Comparison of ENCODE assay signal across 28 cellular contexts in the genomic region with DNA sequence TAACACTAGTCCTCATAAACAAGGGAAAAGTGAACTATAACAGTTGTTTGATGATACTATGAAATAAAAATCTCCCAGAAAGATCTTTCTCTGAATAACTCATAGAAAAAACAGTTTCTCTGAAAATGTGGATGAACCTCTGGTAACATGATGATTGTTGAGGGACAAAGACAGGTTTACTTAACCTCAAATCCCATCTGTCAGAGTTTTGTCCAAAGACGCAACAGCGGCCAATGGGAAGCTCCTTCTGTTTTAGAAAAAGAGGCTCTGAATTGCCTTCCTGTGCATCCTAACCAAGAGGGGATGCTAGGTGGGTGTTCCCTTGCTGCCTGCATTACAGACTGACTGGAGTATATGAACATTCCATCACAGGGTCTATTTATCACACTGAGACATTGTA. TPM values are rescaled to one million over a fixed set of nuclear protein-coding genes. Genes with fewer than 3 reads are reported as not detected.
DNase-seq lines count a peak whose midpoint lies in the region; ATAC-seq and TF ChIP-seq lines count a peak whose summit lies in the region.
"Had no signal": no experiment of that assay in that cellular context is flagged by ENCODE, and none has a peak within 500 bp of the region (broad histone marks: within the 10 kb centered on the region; RNA-seq: fewer than 3 reads in every experiment).

No MANE protein-coding gene starts in this region.

- H3K79me2 ChIP-seq in smooth muscle cell (ENCODE audit: low read depth): no peaks in the 10 kb centered on the region
- H3K79me2 ChIP-seq: hepatocyte had no signal

- no peaks in the 10 kb centered on the region for H3K36me3 ChIP-seq in adipocyte (ENCODE audit: control insufficient read depth, insufficient read depth, low read length, severe bottlenecking)
- no peaks in the 10 kb centered on the region for H3K36me3 ChIP-seq in smooth muscle cell (ENCODE audit: low read depth)
- H3K36me3 ChIP-seq: BLaER1, gastrocnemius medialis, stomach, tibial artery had no signal

- peaks cover 14% of the 10 kb centered on the region for H3K27me3 Mint-ChIP-seq in Calu3 (ENCODE audit: unreplicated experiment)

- H3K4me1 ChIP-seq in adipocyte (ENCODE audit: control insufficient read depth, insufficient read depth, low read length): peaks cover 46% of the 10 kb centered on the region
- peaks cover 13% of the 10 kb centered on the region for H3K4me1 ChIP-seq in smooth muscle cell (ENCODE audit: low read depth)

- intact Hi-C loops in Calu3 (cut with micrococcal nuclease; ENCODE audit: unreplicated experiment) (no loop called here), sciatic nerve (cut with DNase I) (no loop called here)

- H3K9me3 Mint-ChIP-seq in Calu3 (ENCODE audit: low read depth, unreplicated experiment): no peaks in the 10 kb centered on the region
- H3K9me3 Mint-ChIP-seq: activated CD4-positive, alpha-beta memory T cell treated with anti-CD3 and anti-CD28 coated beads for 36 hours; nephron progenitor cell had no signal

- DNase-seq in Calu3 (no peak), adipocyte (ENCODE audit: low read depth) (no peak), left kidney (ENCODE audit: low read depth, low spot score) (peak; percentile 23), smooth muscle cell (lab: John Stamatoyannopoulos, UW; ENCODE audit: unreplicated experiment) (no peak), ACHN (no peak), sciatic nerve (ENCODE audit: low spot score) (no peak), COLO829 (ENCODE audit: low spot score) (no peak)
- DNase-seq: activated CD4-positive, alpha-beta memory T cell treated with anti-CD3 and anti-CD28 coated beads for 36 hours; activated effector memory CD4-positive, alpha-beta T cell treated with Interleukin-2 at 50 U/mL for 16 hours; activated naive CD8-positive, alpha-beta T cell treated with anti-CD3 and anti-CD28 coated beads, Interleukin-2, amount 10 ng/mL, durations not matched to agents 7 days and 5 days; COR-L47; DMS79 treated with DMSO at 0.1 percent for 48 hours; effector CD4-positive, alpha-beta T cell; gastrocnemius medialis; H7; NCI-H1105; NCI-H2029; NCI-H748 treated with DMSO at 0.1 percent for 48 hours; nephron progenitor cell; posterior cingulate gyrus; SHP77 treated with DMSO at 0.1 percent for 48 hours; stimulated activated CD4-positive, alpha-beta T cell treated with anti-CD3 and anti-CD28 coated beads, Interleukin-15, amount 100 ng/mL, for 24 hours; stomach; tibial artery had no signal

- H3K27me3 ChIP-seq in adipocyte (replicated peaks; ENCODE audit: control insufficient read depth, insufficient read depth, low read length): no peaks in the 10 kb centered on the region
- H3K27me3 ChIP-seq in smooth muscle cell (ENCODE audit: low read depth): no peaks in the 10 kb centered on the region
- H3K27me3 ChIP-seq: BLaER1, gastrocnemius medialis, hepatocyte, stomach, tibial artery had no signal

- H3K4me2 ChIP-seq in smooth muscle cell: peak overlapping the region; percentile 32
- H3K4me2 ChIP-seq: BLaER1 had no signal

- in situ Hi-C loops in ACHN (cut with HindIII; ENCODE audit: low pct_ligation_motif_present, low pct_unique_long_range_greater_than_20kb, low sequenced_read_pairs): no loop called here

- no peak overlapping the region for H3K4me3 Mint-ChIP-seq in Calu3 (ENCODE audit: low read depth, unreplicated experiment)
- H3K4me3 Mint-ChIP-seq: activated CD4-positive, alpha-beta memory T cell treated with anti-CD3 and anti-CD28 coated beads for 36 hours; activated naive CD8-positive, alpha-beta T cell treated with anti-CD3 and anti-CD28 coated beads, Interleukin-2, amount 10 ng/mL, durations not matched to agents 7 days and 5 days; nephron progenitor cell had no signal

- peak overlapping the region; percentile 71 for H3K4me3 ChIP-seq in adipocyte (ENCODE audit: low read length)
- no peak overlapping the region for H3K4me3 ChIP-seq in smooth muscle cell
- H3K4me3 ChIP-seq: BLaER1, gastrocnemius medialis, GM12878, hepatocyte, stomach, tibial artery had no signal

- H3K27ac ChIP-seq in smooth muscle cell (ENCODE audit: low read depth): peak overlapping the region; percentile 79
- H3K27ac ChIP-seq: BLaER1, gastrocnemius medialis, stomach, tibial artery had no signal

- no peaks in the 10 kb centered on the region for H4K20me1 ChIP-seq in smooth muscle cell (ENCODE audit: low read depth)
- H4K20me1 ChIP-seq: BLaER1 had no signal

- 73% methylated on average over 2 of the region's 2 CpGs for WGBS in smooth muscle cell (ENCODE audit: low lambda C conversion rate)

- H3F3A ChIP-seq in smooth muscle cell (ENCODE audit: low read depth): peaks cover 11% of the 10 kb centered on the region

- BruUV-seq in Calu3 (replicated peaks; lab: Mats Ljungman, UMichigan): no TSS peak

- H3K9ac ChIP-seq in adipocyte (ENCODE audit: low read length): peak overlapping the region; percentile 45
- H3K9ac ChIP-seq in smooth muscle cell (ENCODE audit: low read depth): no peak overlapping the region
- H3K9ac ChIP-seq: BLaER1 had no signal

- no peak for TF ChIP-seq CTCF in Calu3 (IDR thresholded peaks at IDR 0.05; ENCODE audit: unreplicated experiment)
- TF ChIP-seq CTCF in smooth muscle cell (IDR thresholded peaks at IDR 0.05; ENCODE audit: borderline replicate concordance, insufficient read depth, poor library complexity, severe bottlenecking): no peak

- ATAC-seq in sciatic nerve (no peak), GM21528 (IDR thresholded peaks at IDR 0.05; ENCODE audit: low FRiP score, unreplicated experiment) (no peak)
- ATAC-seq: gastrocnemius medialis, GM12878 had no signal

- H2AFZ ChIP-seq in smooth muscle cell (ENCODE audit: low read depth): no peak overlapping the region
- H2AFZ ChIP-seq: hepatocyte had no signal

- H3K36me3 Mint-ChIP-seq in Calu3 (ENCODE audit: insufficient read depth, unreplicated experiment): no peaks in the 10 kb centered on the region
- H3K36me3 Mint-ChIP-seq: activated CD4-positive, alpha-beta memory T cell treated with anti-CD3 and anti-CD28 coated beads for 36 hours had no signal

- H3K9me3 ChIP-seq in adipocyte (ENCODE audit: control insufficient read depth, low read length) (no peaks in the 10 kb centered on the region), smooth muscle cell (replicated peaks; ENCODE audit: low read depth) (no peaks in the 10 kb centered on the region)
- H3K9me3 ChIP-seq: gastrocnemius medialis, stomach, tibial artery had no signal

- CTCF ChIA-PET in Calu3 (lab: Charles Lee): no interaction called here

- peak overlapping the region; percentile 4 for H3K27ac Mint-ChIP-seq in Calu3 (ENCODE audit: unreplicated experiment)
- H3K27ac Mint-ChIP-seq: activated CD4-positive, alpha-beta memory T cell treated with anti-CD3 and anti-CD28 coated beads for 36 hours; activated naive CD8-positive, alpha-beta T cell treated with anti-CD3 and anti-CD28 coated beads, Interleukin-2, amount 10 ng/mL, durations not matched to agents 7 days and 5 days; nephron progenitor cell had no signal

- H3K4me1 Mint-ChIP-seq in Calu3 (ENCODE audit: low read depth, unreplicated experiment): peaks cover 26% of the 10 kb centered on the region

RNA-seq across cellular contexts. Expression of a gene that starts 8.9 kb away (rescaled TPM):
- total RNA-seq in Calu3 (2022) (12.7 and 14.2 TPM in 2 replicates), smooth muscle cell (66.1 and 113 TPM in 2 replicates), sciatic nerve (60.0 TPM)
- 16.5 and 16.7 TPM in 2 replicates for polyA plus RNA-seq in smooth muscle cell
